Comparison of ENCODE assay signal across 8 cellular contexts in genomic region chr12:22275847-22276246, GRCh38. TPM values are rescaled to one million over a fixed set of nuclear protein-coding genes. Genes with fewer than 3 reads are reported as not detected.
DNase-seq lines count a peak whose midpoint lies in the region; ATAC-seq and TF ChIP-seq lines count a peak whose summit lies in the region.

No MANE protein-coding gene starts in this region.

- H3K4me3 Mint-ChIP-seq in WTC11 = no peak overlapping the region
- no peak overlapping the region for H3K4me3 Mint-ChIP-seq in stimulated activated naive CD8-positive, alpha-beta T cell treated with anti-CD3 and anti-CD28 coated beads, Interleukin-15, amount 100 ng/mL, for 72 hours

- H3K27ac ChIP-seq in cardiac muscle cell = no peak overlapping the region

- CTCF ChIA-PET in WTC11 (lab: Charles Lee) = interaction anchor here (0.6 to 1.8 kb wide), 2 partner anchors 12 to 60 kb away, joined by 3 to 5 read pairs; no protein-coding TSS in a partner anchor

- ATAC-seq in WTC11 = peak; percentile 60
- ATAC-seq in stimulated activated naive CD8-positive, alpha-beta T cell treated with anti-CD3 and anti-CD28 coated beads, Interleukin-15, amount 100 ng/mL, for 72 hours = no peak

- no peak overlapping the region for H3K4me3 ChIP-seq in cardiac muscle cell

- no peaks in the 10 kb centered on the region for H3K27me3 ChIP-seq in cardiac muscle cell

- no peaks in the 10 kb centered on the region for H3K4me1 ChIP-seq in cardiac muscle cell (ENCODE audit: low read depth)

- peaks cover 13% of the 10 kb centered on the region for H3K9me3 Mint-ChIP-seq in WTC11
- H3K9me3 Mint-ChIP-seq in stimulated activated naive CD8-positive, alpha-beta T cell treated with anti-CD3 and anti-CD28 coated beads, Interleukin-15, amount 100 ng/mL, for 72 hours = no peaks in the 10 kb centered on the region

- DNase-seq in Daoy (ENCODE audit: low read depth) (peak; percentile 86), WTC11 (ENCODE audit: low spot score) (no peak), cardiac muscle cell (ENCODE audit: low read depth in 1 of 2, low spot score in 1 of 2) (peak; percentile 37 to 100), pulmonary artery endothelial cell (ENCODE audit: low read depth, low spot score) (peak; percentile 54), GDM1 (lab: John Stamatoyannopoulos, UW) (no peak), DMS114 treated with DMSO at 0.1 percent for 48 hours (lab: John Stamatoyannopoulos, UW; ENCODE audit: unreplicated experiment) (no peak), SKM-1 treated with dmso at 0.1 percent for 144 hours (lab: John Stamatoyannopoulos, UW; ENCODE audit: unreplicated experiment) (no peak)
- no peak for DNase-seq in stimulated activated naive CD8-positive, alpha-beta T cell treated with anti-CD3 and anti-CD28 coated beads, Interleukin-15, amount 100 ng/mL, for 72 hours

- POLR2A ChIA-PET in WTC11 (lab: Charles Lee) = no interaction called here

- H3K4me1 Mint-ChIP-seq in WTC11 = no peaks in the 10 kb centered on the region
- H3K4me1 Mint-ChIP-seq in stimulated activated naive CD8-positive, alpha-beta T cell treated with anti-CD3 and anti-CD28 coated beads, Interleukin-15, amount 100 ng/mL, for 72 hours = no peaks in the 10 kb centered on the region

- no peak overlapping the region for H3K27ac Mint-ChIP-seq in WTC11
- H3K27ac Mint-ChIP-seq in stimulated activated naive CD8-positive, alpha-beta T cell treated with anti-CD3 and anti-CD28 coated beads, Interleukin-15, amount 100 ng/mL, for 72 hours = no peak overlapping the region

- no peak for TF ChIP-seq CTCF in WTC11 (IDR thresholded peaks at IDR 0.05)
- TF ChIP-seq CTCF in cardiac muscle cell (IDR thresholded peaks at IDR 0.05; ENCODE audit: low read depth, low read length) = no peak

- no peaks in the 10 kb centered on the region for H3K9me3 ChIP-seq in cardiac muscle cell (ENCODE audit: low read depth)

- H3K36me3 ChIP-seq in cardiac muscle cell = no peaks in the 10 kb centered on the region

- H3K36me3 Mint-ChIP-seq in WTC11 = peaks cover 4% of the 10 kb centered on the region; the same call in 1 of the 2 replicates

- H3K27me3 Mint-ChIP-seq in WTC11 (ENCODE audit: low read depth) = no peaks in the 10 kb centered on the region
- H3K27me3 Mint-ChIP-seq in stimulated activated naive CD8-positive, alpha-beta T cell treated with anti-CD3 and anti-CD28 coated beads, Interleukin-15, amount 100 ng/mL, for 72 hours = peaks cover 37% of the 10 kb centered on the region

TF ChIP-seq in WTC11, 78 proteins besides CTCF, POLR2A, EP300 and RAD21:
- TF ChIP-seq OVOL2 (CRISPR knock-in tag; IDR thresholded peaks at IDR 0.05; ENCODE audit: borderline replicate concordance) (no peak), ELF4 (CRISPR knock-in tag; IDR thresholded peaks at IDR 0.05; ENCODE audit: low read depth) (no peak), PRDM15 (CRISPR knock-in tag; IDR thresholded peaks at IDR 0.05) (no peak), AFF4 (CRISPR knock-in tag; IDR thresholded peaks at IDR 0.05; ENCODE audit: borderline replicate concordance) (no peak), ZBTB43 (CRISPR knock-in tag; IDR thresholded peaks at IDR 0.05) (no peak), ZNF425 (CRISPR knock-in tag; conservative IDR thresholded peaks at IDR 0.05) (no peak), PREB (CRISPR knock-in tag; IDR thresholded peaks at IDR 0.05; ENCODE audit: borderline replicate concordance) (no peak), SP1 (CRISPR knock-in tag; conservative IDR thresholded peaks at IDR 0.05) (no peak)

RNA-seq across cellular contexts. Expression of gene ST8SIA1, which starts 58.7 kb away (rescaled TPM):
- total RNA-seq in Daoy (2014; rRNA removed; shearing (Covaris generic)) = not detected in 2 replicates
- total RNA-seq in WTC11 (2021) (2.3 to 2.8 TPM (median 2.3 TPM) in 3 replicates), cardiac muscle cell (5.4 and 10.1 TPM in 2 replicates), pulmonary artery endothelial cell (0.07 and 0.11 TPM in 2 replicates)
- polyA plus RNA-seq in cardiac muscle cell = 5.3 and 6.7 TPM in 2 replicates

Comparison
In these comparisons a context has a peak if more than half of its experiments do, and no peak if none do; other contexts are left out.
1. DNase-seq: peak in Daoy (single experiment), cardiac muscle cell (2 of 2) and pulmonary artery endothelial cell (single experiment); none in WTC11 (single experiment), GDM1 (single experiment), DMS114 treated with DMSO at 0.1 percent for 48 hours (single experiment), stimulated activated naive CD8-positive, alpha-beta T cell treated with anti-CD3 and anti-CD28 coated beads, Interleukin-15, amount 100 ng/mL, for 72 hours (0 of 2) and SKM-1 treated with dmso at 0.1 percent for 144 hours (single experiment).